ENCODE assay signal across 8 cellular contexts in genomic region chr2:61853848-61854434, GRCh38.
DNase-seq lines count a peak whose midpoint lies in the region; ATAC-seq and TF ChIP-seq lines count a peak whose summit lies in the region.

Gene FAM161A (minus strand): TSS chr2:61854060. CDS start chr2:61854041, 19 bp downstream.

- peak; percentile 49 for TF ChIP-seq POLR2A in GM19099 (IDR thresholded peaks at IDR 0.05; ENCODE audit: extremely low read depth, insufficient read length, low read depth)

- no peak for TF ChIP-seq CTCF in choroid plexus epithelial cell (conservative IDR thresholded peaks at IDR 0.05; ENCODE audit: low read depth, low read length)

- ATAC-seq in HG03354 (IDR thresholded peaks at IDR 0.05; ENCODE audit: poor library complexity, severe bottlenecking, unreplicated experiment) = peak; percentile 81

- H3K4me3 ChIP-seq in choroid plexus epithelial cell (ENCODE audit: low read depth, low read length) = peak within 1 kb of the TSS; percentile 97

- DNase-seq in Ammon's horn (ENCODE audit: low spot score) (peak; percentile 88), NCI-H345 treated with DMSO at 0.1 percent for 48 hours (lab: John Stamatoyannopoulos, UW; ENCODE audit: unreplicated experiment) (peak; percentile 77), choroid plexus epithelial cell (ENCODE audit: low read depth) (peak; percentile 87), kidney tubule cell (ENCODE audit: low spot score) (peak; percentile 86)
- DNase-seq in activated CD4-positive, alpha-beta T cell treated with anti-CD3 and anti-CD28 coated beads for 24 hours (ENCODE audit: low read depth in 2 of 2) = peak; percentile 58 to 76
- peak; percentile 17 to 42 for DNase-seq in stimulated activated CD4-positive, alpha-beta T cell treated with anti-CD3 and anti-CD28 coated beads, Interleukin-1b, Interleukin-23, amount 100 ng/mL, for 1 hour (ENCODE audit: low read depth in 2 of 2)

Comparison
In these comparisons a context has a peak if more than half of its experiments do, and no peak if none do; other contexts are left out.
1. Peak in every context shown above with its lines: DNase-seq, ATAC-seq and H3K4me3 ChIP-seq.
2. DNase-seq: peak in every context shown above with its lines; median percentile 88 in Ammon's horn; 87 in choroid plexus epithelial cell; 86 in kidney tubule cell; 77 in NCI-H345 treated with DMSO at 0.1 percent for 48 hours; 67 in activated CD4-positive, alpha-beta T cell treated with anti-CD3 and anti-CD28 coated beads for 24 hours; 30 in stimulated activated CD4-positive, alpha-beta T cell treated with anti-CD3 and anti-CD28 coated beads, Interleukin-1b, Interleukin-23, amount 100 ng/mL, for 1 hour.